ENCODE assay signal across 22 cellular contexts in genomic region chr4:155687380-155687982, GRCh38. TPM values are rescaled to one million over a fixed set of nuclear protein-coding genes. Genes with fewer than 3 reads are reported as not detected.
"Had no signal": no experiment of that assay in that cellular context is flagged by ENCODE, and none has a peak within 500 bp of the region (broad histone marks: within the 10 kb centered on the region; RNA-seq: fewer than 3 reads in every experiment).

No MANE protein-coding gene starts in this region.

- H3K27me3 ChIP-seq: breast epithelium, esophagus muscularis mucosa, foreskin keratinocyte, heart right ventricle, testis, transverse colon had no signal

- H3K4me1 ChIP-seq: breast epithelium, foreskin keratinocyte, testis had no signal

- H3K27ac ChIP-seq: breast epithelium, esophagus muscularis mucosa, foreskin keratinocyte, testis had no signal

- H3K36me3 ChIP-seq: breast epithelium, esophagus muscularis mucosa, heart right ventricle, transverse colon had no signal

- DNase-seq: activated B cell treated with CpG ODN at 0.5 μM for 24 hours; activated CD4-positive, alpha-beta T cell treated with anti-CD3 and anti-CD28 coated beads, Interleukin-2, amount 50 U/mL, for 1 hour; activated CD8-positive, alpha-beta memory T cell treated with anti-CD3 and anti-CD28 coated beads, Interleukin-2, amount 10 ng/mL, durations not matched to agents 7 days and 5 days; activated CD8-positive, alpha-beta T cell treated with anti-CD3 and anti-CD28 coated beads for 36 hours; activated naive CD4-positive, alpha-beta T cell; activated T-cell treated with anti-CD3 and anti-CD28 coated beads for 4 hours; activated T-cell treated with anti-CD3 and anti-CD28 coated beads, Interleukin-2, amount 50 U/mL, for 72 hours; foreskin keratinocyte; heart right ventricle; kidney glomerular epithelial cell; mesendoderm; natural killer cell; right cardiac atrium; stimulated activated CD4-positive, alpha-beta T cell treated with anti-CD3 and anti-CD28 coated beads, Interleukin-4, amount 100 ng/mL, for 1 hour; stimulated activated naive CD8-positive, alpha-beta T cell treated with anti-CD3 and anti-CD28 coated beads, Interleukin-15, Interleukin-2, amounts not matched to agents 100 U/mL and 50 U/mL, for 24 hours; testis; transverse colon had no signal

- H3K4me3 ChIP-seq: breast epithelium, esophagus muscularis mucosa, heart right ventricle, lung, testis, transverse colon had no signal

- H3K9me3 ChIP-seq: breast epithelium, esophagus muscularis mucosa, heart right ventricle, testis, transverse colon had no signal

- ATAC-seq: activated CD8-positive, alpha-beta memory T cell treated with anti-CD3 and anti-CD28 coated beads, Interleukin-2, amount 10 ng/mL, durations not matched to agents 7 days and 5 days; activated CD8-positive, alpha-beta T cell treated with anti-CD3 and anti-CD28 coated beads for 36 hours; activated naive CD4-positive, alpha-beta T cell treated with anti-CD3 and anti-CD28 coated beads, Interleukin-2, amount 50 U/mL, for 72 hours; activated T-cell treated with anti-CD3 and anti-CD28 coated beads, Interleukin-2, amount 50 U/mL, for 72 hours; foreskin keratinocyte; left lobe of liver; natural killer cell; stimulated activated naive CD8-positive, alpha-beta T cell treated with anti-CD3 and anti-CD28 coated beads, Interleukin-15, Interleukin-2, amounts not matched to agents 100 U/mL and 50 U/mL, for 24 hours had no signal

RNA-seq across cellular contexts. Expression of gene GUCY1A1, which starts 20.8 kb away (rescaled TPM):
- total RNA-seq: activated naive CD4-positive, alpha-beta T cell treated with anti-CD3 and anti-CD28 coated beads, Interleukin-2, amount 50 U/mL, for 72 hours had no signal
- polyA plus RNA-seq: foreskin keratinocyte had no signal
